ENCODE assay signal across 3 cellular contexts in genomic region chr5:71503536-71503935, GRCh38.
"Had no signal": no experiment of that assay in that cellular context is flagged by ENCODE, and none has a peak within 500 bp of the region (broad histone marks: within the 10 kb centered on the region; RNA-seq: fewer than 3 reads in every experiment).

No MANE protein-coding gene starts in this region.

- ATAC-seq: GM12878 had no signal

- H3K4me3 ChIP-seq: GM12878 had no signal

- DNase-seq: GDM1, GF-D8 had no signal
